Comparison of ENCODE assay signal across 8 cellular contexts in genomic region chr17:78970834-78971763, GRCh38. TPM values are rescaled to one million over a fixed set of nuclear protein-coding genes. Genes with fewer than 3 reads are reported as not detected.
A peak's percentile ranks its signal among the peaks of the same experiment; 100 is the strongest.
DNase-seq lines count a peak whose midpoint lies in the region; ATAC-seq and TF ChIP-seq lines count a peak whose summit lies in the region.

No MANE protein-coding gene starts in this region.

- H3K27me3 Mint-ChIP-seq in WTC11 (ENCODE audit: low read depth): no peaks in the 10 kb centered on the region; the same call in 1 of the 2 replicates

- H3K4me3 ChIP-seq in breast epithelium: peak overlapping the region in 1 of 3 donors; percentile 27

- peak; percentile 75 for TF ChIP-seq CTCF in WTC11 (IDR thresholded peaks at IDR 0.05)
- TF ChIP-seq CTCF in breast epithelium (IDR thresholded peaks at IDR 0.05): peak; percentile 81 to 91 (median 83)

- DNase-seq in NCI-H524 (lab: John Stamatoyannopoulos, UW) (peak; percentile 90), NCI-H524 treated with DMSO at 0.1 percent for 48 hours (lab: John Stamatoyannopoulos, UW) (no peak), NCI-H2227 (lab: John Stamatoyannopoulos, UW; ENCODE audit: unreplicated experiment) (peak; percentile 87), WTC11 (ENCODE audit: low spot score) (peak; percentile 87), breast epithelium (ENCODE audit: low spot score in 2 of 2) (peak; percentile 60 to 79), inferior parietal cortex (ENCODE audit: extremely low spot score) (peak; percentile 89)
- peak; percentile 53 to 71 for DNase-seq in stimulated activated CD4-positive, alpha-beta T cell treated with anti-CD3 and anti-CD28 coated beads, Interleukin-15, amount 100 ng/mL, for 48 hours (ENCODE audit: low read depth in 2 of 2)

- no peaks in the 10 kb centered on the region for H3K9me3 Mint-ChIP-seq in WTC11

- H3K4me3 Mint-ChIP-seq in WTC11: no peak overlapping the region

- intact Hi-C loops in breast epithelium (cut with DNase I; ENCODE audit: low total_unique reads): loop anchor here (10.0 kb wide), 1 partner anchor 106 kb away; no protein-coding TSS in a partner anchor

- peaks cover 0 to 3% of the 10 kb centered on the region in 2 donors for H3K4me1 ChIP-seq in breast epithelium

- H3K36me3 ChIP-seq in breast epithelium: no peaks in the 10 kb centered on the region

- no peaks in the 10 kb centered on the region for H3K9me3 ChIP-seq in breast epithelium

- POLR2A ChIA-PET in WTC11 (lab: Charles Lee): interaction anchor here (2.2 kb wide), 1 partner anchor 105 kb away, joined by 6 read pairs; no protein-coding TSS in a partner anchor

- peak overlapping the region; percentile 75 for H3K27ac Mint-ChIP-seq in WTC11

- CTCF ChIA-PET in WTC11 (lab: Charles Lee): interaction anchor here (0.6 to 8.3 kb wide), 36 partner anchors 9 to 688 kb away, joined by 3 to 95 read pairs (median 4); partner anchors contain the start of gene LGALS3BP

- no peak for TF ChIP-seq POLR2A in breast epithelium (IDR thresholded peaks at IDR 0.05)

- H3K4me1 Mint-ChIP-seq in WTC11: peaks cover 24% of the 10 kb centered on the region

- H3K27ac ChIP-seq in breast epithelium: peak overlapping the region in 1 of 2 donors; percentile 76

- H3K36me3 Mint-ChIP-seq in WTC11: peaks cover 4% of the 10 kb centered on the region; the same call in 1 of the 2 replicates

- no peaks in the 10 kb centered on the region for H3K27me3 ChIP-seq in breast epithelium

- ATAC-seq in WTC11: peak; percentile 48
- ATAC-seq in GM21515 (IDR thresholded peaks at IDR 0.05; ENCODE audit: unreplicated experiment): no peak

TF ChIP-seq in WTC11, 78 proteins besides CTCF, POLR2A, EP300 and RAD21:
- TF ChIP-seq FOXP1 (CRISPR knock-in tag; IDR thresholded peaks at IDR 0.05; ENCODE audit: borderline replicate concordance): 0 out of 2 replicates have a peak, but pooled peaks have one; percentile 43
- TF ChIP-seq ZNF423 (CRISPR knock-in tag; IDR thresholded peaks at IDR 0.05): peak; percentile 59; the same call in 1 of the 2 replicates
- no peak for TF ChIP-seq ARID4B (CRISPR knock-in tag; IDR thresholded peaks at IDR 0.05; ENCODE audit: borderline replicate concordance)
- no peak for TF ChIP-seq ZNF512 (CRISPR knock-in tag; IDR thresholded peaks at IDR 0.05; ENCODE audit: borderline replicate concordance)
- TF ChIP-seq MYBL2 (CRISPR knock-in tag; IDR thresholded peaks at IDR 0.05): no peak
- TF ChIP-seq TEAD4 (CRISPR knock-in tag; IDR thresholded peaks at IDR 0.05): no peak

RNA-seq across cellular contexts. Expression of gene LGALS3BP, which starts 8.6 kb away (rescaled TPM):
- total RNA-seq in WTC11 (2021) (57.9 to 88.6 TPM (median 86.9 TPM) in 3 replicates), breast epithelium (100 to 1,000 TPM; 192 to 532 (median 206) TPM)

RNA-seq across cellular contexts. Expression of gene CANT1, which starts 38.5 kb away (rescaled TPM):
- total RNA-seq in WTC11 (2021): 34.1 to 39.7 TPM (median 35.1 TPM) in 3 replicates
- total RNA-seq in breast epithelium: 10 to 100 TPM; 26.1 to 48.1 (median 41.0) TPM

RNA-seq across cellular contexts. Expression of gene TIMP2, which starts 45.9 kb away (rescaled TPM):
- 36.9 to 39.3 TPM (median 37.1 TPM) in 3 replicates for total RNA-seq in WTC11 (2021)
- total RNA-seq in breast epithelium: 100 to 1,000 TPM in 2 of 3 donors, 10 to 100 TPM in 1; 72.0 to 344 (median 112) TPM

RNA-seq across cellular contexts. Expression of gene C1QTNF1, which starts 52.9 kb away (rescaled TPM):
- total RNA-seq in WTC11 (2021) (1.5 to 2.7 TPM (median 1.7 TPM) in 3 replicates), breast epithelium (100 to 1,000 TPM in 1 of 3 donors, 10 to 100 TPM in 2; 54.0 to 326 (median 61.9) TPM)
